ENCODE assay signal across 20 cellular contexts in genomic region chr20:397432-398237, GRCh38. TPM values are rescaled to one million over a fixed set of nuclear protein-coding genes. Genes with fewer than 3 reads are reported as not detected.
DNase-seq lines count a peak whose midpoint lies in the region; ATAC-seq and TF ChIP-seq lines count a peak whose summit lies in the region.
"Had no signal": no experiment of that assay in that cellular context is flagged by ENCODE, and none has a peak within 500 bp of the region (broad histone marks: within the 10 kb centered on the region; RNA-seq: fewer than 3 reads in every experiment).

No MANE protein-coding gene starts in this region.

- 87% methylated on average over 6 of the region's 6 CpGs for WGBS in right cardiac atrium
- 93% methylated on average over 6 of the region's 6 CpGs for WGBS in liver

- ATAC-seq in right cardiac atrium (no peak), left cardiac atrium (no peak), RWPE2 (ENCODE audit: low read depth) (no peak)
- ATAC-seq: GM23338 had no signal

- no peak overlapping the region for H3K27ac Mint-ChIP-seq in type B pancreatic cell

- H3K27me3 Mint-ChIP-seq in type B pancreatic cell = no peaks in the 10 kb centered on the region
- H3K27me3 Mint-ChIP-seq: CD8-positive, alpha-beta memory T cell had no signal

- H3K9me3 ChIP-seq in right cardiac atrium (ENCODE audit: control insufficient read depth, low read length) = no peaks in the 10 kb centered on the region
- H3K9me3 ChIP-seq in RWPE2 (ENCODE audit: severe bottlenecking) = no peaks in the 10 kb centered on the region
- H3K9me3 ChIP-seq in liver (ENCODE audit: control insufficient read depth in 4 of 4, low read length in 3 of 4) = no peaks in the 10 kb centered on the region

- H3K9me3 Mint-ChIP-seq in type B pancreatic cell = no peaks in the 10 kb centered on the region
- H3K9me3 Mint-ChIP-seq: CD8-positive, alpha-beta memory T cell; GM23338 had no signal

- intact Hi-C loops in right cardiac atrium (cut with DNase I) = no loop called here
- intact Hi-C loops in left cardiac atrium (cut with DNase I) = no loop called here

- peak overlapping the region; percentile 55 for H3K27ac ChIP-seq in right cardiac atrium (ENCODE audit: low read length)
- peak overlapping the region; percentile 20 for H3K27ac ChIP-seq in RWPE2 (ENCODE audit: poor library complexity, severe bottlenecking)
- peak overlapping the region; percentile 88 to 90 for H3K27ac ChIP-seq in liver (ENCODE audit: low read depth in 1 of 2, low read length in 2 of 2)
- H3K27ac ChIP-seq: KMS-11 had no signal

- H3K36me3 ChIP-seq in RWPE2 (ENCODE audit: low read depth) (peaks cover 60% of the 10 kb centered on the region), liver (ENCODE audit: control insufficient read depth in 4 of 4, insufficient read depth in 3 of 4, low read depth in 1 of 4, low read length in 3 of 4) (peaks cover 0 to 14% (median 10%) of the 10 kb centered on the region in 4 donors)

- DNase-seq in right cardiac atrium (no peak), left cardiac atrium (no peak), RWPE2 (ENCODE audit: low spot score) (no peak), type B pancreatic cell (ENCODE audit: extremely low spot score, unreplicated experiment) (no peak), COLO668 (lab: John Stamatoyannopoulos, UW; ENCODE audit: unreplicated experiment) (no peak), GOT3 (lab: John Stamatoyannopoulos, UW) (no peak)
- DNase-seq: ACHN; C1 segment of cervical spinal cord; CD8-positive, alpha-beta memory T cell; DMS79 treated with DMSO at 0.1 percent for 48 hours; NCI-H1417; NCI-H187; NCI-H2107; NCI-H2227 treated with DMSO at 0.1 percent for 48 hours; NCI-H510A treated with DMSO at 0.1 percent for 48 hours; NCI-H774; RPMI8226 had no signal

- no peak for TF ChIP-seq RAD21 in liver (IDR thresholded peaks at IDR 0.05)

- no peak for TF ChIP-seq CTCF in RWPE2 (IDR thresholded peaks at IDR 0.05; ENCODE audit: poor library complexity, severe bottlenecking)
- TF ChIP-seq CTCF in liver (IDR thresholded peaks at IDR 0.05; ENCODE audit: low read depth, low read length, missing input control) = no peak
- no peak for TF ChIP-seq CTCF in type B pancreatic cell (conservative IDR thresholded peaks at IDR 0.05)

- no peaks in the 10 kb centered on the region for H3K36me3 Mint-ChIP-seq in type B pancreatic cell

- peaks cover 3% of the 10 kb centered on the region for H3K4me1 ChIP-seq in right cardiac atrium (ENCODE audit: control insufficient read depth, insufficient read depth, low read length)
- peaks cover 23% of the 10 kb centered on the region for H3K4me1 ChIP-seq in RWPE2 (ENCODE audit: insufficient read depth, poor library complexity, severe bottlenecking)
- peaks cover 11 to 28% (median 17%) of the 10 kb centered on the region in 4 donors for H3K4me1 ChIP-seq in liver (ENCODE audit: control insufficient read depth in 4 of 4, insufficient read depth in 4 of 4, low read length in 3 of 4)

- no peak overlapping the region for H3K4me3 Mint-ChIP-seq in type B pancreatic cell
- H3K4me3 Mint-ChIP-seq: CD8-positive, alpha-beta memory T cell; GM23338 had no signal

- no peak overlapping the region for H3K4me3 ChIP-seq in right cardiac atrium (ENCODE audit: low read length)
- no peak overlapping the region for H3K4me3 ChIP-seq in RWPE2 (ENCODE audit: severe bottlenecking)
- no peak overlapping the region for H3K4me3 ChIP-seq in liver (ENCODE audit: low read depth in 1 of 3, low read length in 3 of 3)
- H3K4me3 ChIP-seq: GM23338 had no signal

- peak overlapping the region in 1 of 2 donors; percentile 81 for H3K9ac ChIP-seq in liver (ENCODE audit: low read depth in 1 of 2, low read length in 2 of 2)
- H3K9ac ChIP-seq: KMS-11 had no signal

- H3K27me3 ChIP-seq in right cardiac atrium (ENCODE audit: control insufficient read depth, insufficient read depth) (no peaks in the 10 kb centered on the region), RWPE2 (ENCODE audit: insufficient read depth, poor library complexity, severe bottlenecking) (no peaks in the 10 kb centered on the region), liver (ENCODE audit: control insufficient read depth in 4 of 4, insufficient read depth in 4 of 4, low read length in 3 of 4) (no peaks in the 10 kb centered on the region)

- peaks cover 6% of the 10 kb centered on the region for H3K4me1 Mint-ChIP-seq in type B pancreatic cell (ENCODE audit: unreplicated experiment)

TF ChIP-seq in liver, 16 proteins besides CTCF, POLR2A, EP300 and RAD21:
- TF ChIP-seq YY1 (IDR thresholded peaks at IDR 0.05) = no peak
- peak in 1 of 2 donors; percentile 10 for TF ChIP-seq HNF4A (conservative IDR thresholded peaks at IDR 0.05)

RNA-seq across cellular contexts. Expression of gene RBCK1, which starts 10.5 kb away (rescaled TPM):
- total RNA-seq in right cardiac atrium (10 to 100 TPM; 42.1 to 52.4 (median 45.9) TPM), left cardiac atrium (10 to 100 TPM; 41.6 to 43.5 TPM), liver (10 to 100 TPM; 18.0 to 48.3 TPM), type B pancreatic cell (ENCODE audit: low replicate concordance) (81.3 and 84.9 TPM in 2 replicates)
- polyA plus RNA-seq in right cardiac atrium (48.0 TPM), liver (10 to 100 TPM; 61.3 to 62.6 TPM)

RNA-seq across cellular contexts. Expression of gene TRIB3, which starts 17.1 kb away (rescaled TPM):
- 1 to 10 TPM in 1 of 4 donors, under 1 TPM in 3; 0.49 to 2.1 (median 0.66) TPM for total RNA-seq in right cardiac atrium
- polyA plus RNA-seq in right cardiac atrium = 1.0 TPM
- 1 to 10 TPM; 1.4 to 3.4 TPM for total RNA-seq in left cardiac atrium
- 10 to 100 TPM in 1 of 2 donors, 1 to 10 TPM in 1; 4.8 to 36.3 TPM for total RNA-seq in liver
- polyA plus RNA-seq in liver = 10 to 100 TPM; 41.2 to 63.1 TPM
- 8.3 and 17.0 TPM in 2 replicates for total RNA-seq in type B pancreatic cell (ENCODE audit: low replicate concordance)

RNA-seq across cellular contexts. Expression of gene NRSN2, which starts 50.7 kb away (rescaled TPM):
- 10 to 100 TPM; 24.5 to 30.9 (median 24.8) TPM for total RNA-seq in right cardiac atrium
- 26.6 TPM for polyA plus RNA-seq in right cardiac atrium
- total RNA-seq in left cardiac atrium = 10 to 100 TPM; 20.6 to 34.9 TPM
- total RNA-seq in liver = 10 to 100 TPM in 1 of 2 donors, 1 to 10 TPM in 1; 1.9 to 12.0 TPM
- 1 to 10 TPM; 3.5 to 6.0 TPM for polyA plus RNA-seq in liver
- 33.8 and 43.0 TPM in 2 replicates for total RNA-seq in type B pancreatic cell (ENCODE audit: low replicate concordance)

Comparison
In these comparisons a context has a peak if more than half of its experiments do, and no peak if none do; other contexts are left out.
1. H3K27ac ChIP-seq: peak in every context shown above with its lines; median percentile 89 in liver; 55 in right cardiac atrium; 20 in RWPE2.